Comparison of ENCODE assay signal across 1 cellular context in the genomic region with DNA sequence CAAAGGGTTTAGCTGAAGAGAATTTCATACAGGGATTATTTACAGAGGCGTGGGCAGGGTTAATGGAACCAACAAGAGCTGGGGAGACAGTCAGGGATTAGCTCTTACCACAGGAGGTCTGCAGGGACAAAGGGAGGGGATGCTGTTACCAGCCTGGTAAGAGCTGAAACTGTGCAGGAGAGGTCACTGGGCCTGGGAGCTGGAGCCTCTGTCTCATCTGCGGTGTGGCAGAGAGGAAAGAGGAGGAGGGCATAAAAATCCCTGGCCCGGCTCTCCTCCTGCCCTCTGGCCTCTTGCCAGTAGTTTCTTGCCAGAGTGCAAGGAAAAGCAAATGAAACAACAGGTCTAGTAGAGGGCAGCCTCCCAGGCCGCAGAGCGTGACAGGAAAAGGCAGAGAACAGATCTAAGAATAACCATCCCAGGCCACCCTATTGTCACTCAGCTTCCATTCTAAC.
TF ChIP-seq lines count a peak whose summit lies in the region.

No MANE protein-coding gene starts in this region.

TF ChIP-seq in GM23338, 12 proteins besides CTCF, POLR2A, EP300 and RAD21 (continued from another document):
- TF ChIP-seq, protein P1, sequence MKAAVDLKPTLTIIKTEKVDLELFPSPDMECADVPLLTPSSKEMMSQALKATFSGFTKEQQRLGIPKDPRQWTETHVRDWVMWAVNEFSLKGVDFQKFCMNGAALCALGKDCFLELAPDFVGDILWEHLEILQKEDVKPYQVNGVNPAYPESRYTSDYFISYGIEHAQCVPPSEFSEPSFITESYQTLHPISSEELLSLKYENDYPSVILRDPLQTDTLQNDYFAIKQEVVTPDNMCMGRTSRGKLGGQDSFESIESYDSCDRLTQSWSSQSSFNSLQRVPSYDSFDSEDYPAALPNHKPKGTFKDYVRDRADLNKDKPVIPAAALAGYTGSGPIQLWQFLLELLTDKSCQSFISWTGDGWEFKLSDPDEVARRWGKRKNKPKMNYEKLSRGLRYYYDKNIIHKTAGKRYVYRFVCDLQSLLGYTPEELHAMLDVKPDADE (IDR thresholded peaks at IDR 0.05) = no peak
- TF ChIP-seq NANOG (IDR thresholded peaks at IDR 0.05; ENCODE audit: borderline replicate concordance) = no peak
TF ChIP-seq in GM23338: peak in this region for 0.
